In the genomic region with DNA sequence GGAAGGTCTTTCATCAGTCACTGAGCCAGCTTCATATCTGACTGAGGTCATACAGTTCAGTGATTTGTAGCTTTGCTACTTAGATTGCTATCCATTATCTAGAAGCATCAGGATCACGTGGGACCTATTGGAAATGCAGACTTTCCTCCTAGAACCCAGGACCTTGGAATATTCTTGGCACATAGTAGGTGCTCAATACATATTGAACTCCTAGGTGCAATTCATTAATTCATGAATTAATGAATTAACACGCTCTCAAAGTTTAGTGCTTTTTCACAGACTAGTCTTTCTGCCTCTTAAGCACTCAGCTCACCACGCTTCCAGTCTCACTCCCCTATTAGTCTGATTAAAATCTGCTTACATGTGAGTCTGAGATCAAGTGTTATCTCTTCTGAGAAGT, we compare ENCODE assay signal across 28 cellular contexts. TPM values are rescaled to one million over a fixed set of nuclear protein-coding genes. Genes with fewer than 3 reads are reported as not detected.
"Had no signal": no experiment of that assay in that cellular context is flagged by ENCODE, and none has a peak within 500 bp of the region (broad histone marks: within the 10 kb centered on the region; RNA-seq: fewer than 3 reads in every experiment).

No MANE protein-coding gene starts in this region.

- H3K27me3 ChIP-seq: colonic mucosa, hepatocyte, sigmoid colon, transverse colon had no signal

- H3K4me2 ChIP-seq: hepatocyte had no signal

- H3K36me3 ChIP-seq: colonic mucosa, heart left ventricle, sigmoid colon, spleen, thoracic aorta, transverse colon had no signal

- H3K9me3 ChIP-seq: colonic mucosa, gastroesophageal sphincter, heart left ventricle, psoas muscle, sigmoid colon, spleen, thoracic aorta, transverse colon had no signal

- ATAC-seq: esophagus mucosa; gastroesophageal sphincter; heart left ventricle; left lobe of liver; naive thymus-derived CD4-positive, alpha-beta T cell; psoas muscle; right cardiac atrium; stimulated activated naive B cell treated with anti-CD40 and anti-IgM and Interleukin-4, amounts not matched to agents 10 μg/mL and 1 μg/mL and 100 μg/mL, for 72 hours had no signal

- H3K27ac ChIP-seq: colonic mucosa, gastroesophageal sphincter, heart left ventricle, psoas muscle, sigmoid colon, spleen, thoracic aorta, transverse colon had no signal

- H3K4me3 ChIP-seq: colonic mucosa, gastroesophageal sphincter, heart left ventricle, hepatocyte, lung, psoas muscle, sigmoid colon, spleen, thoracic aorta, transverse colon had no signal

- H3K4me3 Mint-ChIP-seq: dendritic cell treated with granulocyte-macrophage colony-stimulating factor and Interleukin-4, amounts not matched to agents 40 ng/mL and 50 ng/mL, for 4 days; endodermal cell; memory B cell; naive thymus-derived CD4-positive, alpha-beta T cell; nephron progenitor cell; stimulated activated naive B cell treated with anti-CD40 and anti-IgM and Interleukin-4, amounts not matched to agents 10 μg/mL and 1 μg/mL and 100 μg/mL, for 72 hours; stimulated activated naive CD8-positive, alpha-beta T cell treated with anti-CD3 and anti-CD28 coated beads, Interleukin-15, Interleukin-2, amounts not matched to agents 100 ng/mL and 50 ng/mL, for 24 hours had no signal

- DNase-seq: colonic mucosa; effector CD8-positive, alpha-beta T cell; endodermal cell; foreskin fibroblast; heart left ventricle; kidney; naive thymus-derived CD4-positive, alpha-beta T cell; nephron progenitor cell; nucleus accumbens; posterior cingulate gyrus; psoas muscle; right cardiac atrium; sigmoid colon; spleen; stimulated activated CD4-positive, alpha-beta T cell treated with anti-CD3 and anti-CD28 coated beads, Interleukin-2, amount 100 ng/mL, for 48 hours; stimulated activated naive B cell treated with anti-CD40 and anti-IgM and Interleukin-4, amounts not matched to agents 10 μg/mL and 1 μg/mL and 100 μg/mL, for 72 hours; transverse colon had no signal

- H3K9me3 Mint-ChIP-seq: dendritic cell treated with granulocyte-macrophage colony-stimulating factor and Interleukin-4, amounts not matched to agents 40 ng/mL and 50 ng/mL, for 4 days; memory B cell; stimulated activated naive B cell treated with anti-CD40 and anti-IgM and Interleukin-4, amounts not matched to agents 10 μg/mL and 1 μg/mL and 100 μg/mL, for 72 hours; stimulated activated naive CD8-positive, alpha-beta T cell treated with anti-CD3 and anti-CD28 coated beads, Interleukin-15, Interleukin-2, amounts not matched to agents 100 ng/mL and 50 ng/mL, for 24 hours had no signal

- H3K79me2 ChIP-seq: hepatocyte had no signal

- H3K36me3 Mint-ChIP-seq: stimulated activated naive B cell treated with anti-CD40 and anti-IgM and Interleukin-4, amounts not matched to agents 10 μg/mL and 1 μg/mL and 100 μg/mL, for 72 hours had no signal

- H2AFZ ChIP-seq: hepatocyte had no signal

- H3K4me1 Mint-ChIP-seq: endodermal cell; memory B cell; naive thymus-derived CD4-positive, alpha-beta T cell; nephron progenitor cell; stimulated activated naive B cell treated with anti-CD40 and anti-IgM and Interleukin-4, amounts not matched to agents 10 μg/mL and 1 μg/mL and 100 μg/mL, for 72 hours had no signal

- H3K27ac Mint-ChIP-seq: dendritic cell treated with granulocyte-macrophage colony-stimulating factor and Interleukin-4, amounts not matched to agents 40 ng/mL and 50 ng/mL, for 4 days; endodermal cell; memory B cell; nephron progenitor cell; stimulated activated naive B cell treated with anti-CD40 and anti-IgM and Interleukin-4, amounts not matched to agents 10 μg/mL and 1 μg/mL and 100 μg/mL, for 72 hours; stimulated activated naive CD8-positive, alpha-beta T cell treated with anti-CD3 and anti-CD28 coated beads, Interleukin-15, Interleukin-2, amounts not matched to agents 100 ng/mL and 50 ng/mL, for 24 hours had no signal

- H3K4me1 ChIP-seq: colonic mucosa, gastroesophageal sphincter, heart left ventricle, psoas muscle, sigmoid colon, spleen, transverse colon had no signal

RNA-seq across cellular contexts. Expression of gene SELE, which starts 48.7 kb away (rescaled TPM):
- total RNA-seq: endodermal cell; naive thymus-derived CD4-positive, alpha-beta T cell; osteocyte; renal cortical epithelial cell had no signal
- polyA plus RNA-seq: hepatocyte; naive thymus-derived CD4-positive, alpha-beta T cell had no signal
